Comparison of ENCODE assay signal across 8 cellular contexts in genomic region chr1:156081174-156082110, GRCh38. TPM values are rescaled to one million over a fixed set of nuclear protein-coding genes. Genes with fewer than 3 reads are reported as not detected.
DNase-seq lines count a peak whose midpoint lies in the region; ATAC-seq and TF ChIP-seq lines count a peak whose summit lies in the region.

No MANE protein-coding gene starts in this region.

- H3K27ac Mint-ChIP-seq in CD4-positive, CD25-positive, alpha-beta regulatory T cell, result no peak overlapping the region
- H3K27ac Mint-ChIP-seq in central memory CD8-positive, alpha-beta T cell (ENCODE audit: low read depth), result peak overlapping the region; percentile 52
- peak overlapping the region; percentile 98 for H3K27ac Mint-ChIP-seq in neural crest cell (ENCODE audit: unreplicated experiment)

- H3K9me3 ChIP-seq in CD4-positive, CD25-positive, alpha-beta regulatory T cell (ENCODE audit: control insufficient read depth in 2 of 2, low read length in 2 of 2), result no peaks in the 10 kb centered on the region
- no peaks in the 10 kb centered on the region for H3K9me3 ChIP-seq in MG63

- H3K36me3 ChIP-seq in CD4-positive, CD25-positive, alpha-beta regulatory T cell (ENCODE audit: control insufficient read depth, insufficient read depth, low read length), result no peaks in the 10 kb centered on the region
- H3K36me3 ChIP-seq in MG63, result peaks cover 4% of the 10 kb centered on the region; the same call in 1 of the 2 replicates

- no peak overlapping the region for H3K4me3 ChIP-seq in CD4-positive, CD25-positive, alpha-beta regulatory T cell (ENCODE audit: low read depth, low read length)
- H3K4me3 ChIP-seq in MG63, result peak overlapping the region; percentile 68

- H3K4me1 ChIP-seq in CD4-positive, CD25-positive, alpha-beta regulatory T cell (ENCODE audit: control insufficient read depth, insufficient read depth, low read length, poor library complexity, severe bottlenecking), result peaks cover 17% of the 10 kb centered on the region

- no peak for TF ChIP-seq CTCF in neural crest cell (conservative IDR thresholded peaks at IDR 0.05)

- peaks cover 16% of the 10 kb centered on the region for H3K27me3 ChIP-seq in CD4-positive, CD25-positive, alpha-beta regulatory T cell (ENCODE audit: control insufficient read depth, insufficient read depth, low read length)
- H3K27me3 ChIP-seq in MG63, result no peaks in the 10 kb centered on the region

- H3K4me3 Mint-ChIP-seq in CD4-positive, CD25-positive, alpha-beta regulatory T cell, result peak overlapping the region; percentile 58 to 88 (median 70)
- H3K4me3 Mint-ChIP-seq in central memory CD8-positive, alpha-beta T cell, result peak overlapping the region; percentile 82
- H3K4me3 Mint-ChIP-seq in neural crest cell, result peak overlapping the region; percentile 100

- H3K4me1 Mint-ChIP-seq in CD4-positive, CD25-positive, alpha-beta regulatory T cell, result peaks cover 0 to 18% (median 1%) of the 10 kb centered on the region in 4 donors
- H3K4me1 Mint-ChIP-seq in central memory CD8-positive, alpha-beta T cell, result no peaks in the 10 kb centered on the region
- peaks cover 68% of the 10 kb centered on the region for H3K4me1 Mint-ChIP-seq in neural crest cell

- H3K27me3 Mint-ChIP-seq in CD4-positive, CD25-positive, alpha-beta regulatory T cell, result peaks cover 61% of the 10 kb centered on the region
- peaks cover 43% of the 10 kb centered on the region for H3K27me3 Mint-ChIP-seq in central memory CD8-positive, alpha-beta T cell
- no peaks in the 10 kb centered on the region for H3K27me3 Mint-ChIP-seq in neural crest cell (ENCODE audit: low read depth)

- no peak for ATAC-seq in CD4-positive, CD25-positive, alpha-beta regulatory T cell (ENCODE audit: low read depth in 2 of 2)
- ATAC-seq in central memory CD8-positive, alpha-beta T cell (replicated peaks; ENCODE audit: extremely low read depth, poor library complexity, severe bottlenecking), result no peak
- no peak for ATAC-seq in GM21786 (IDR thresholded peaks at IDR 0.05; ENCODE audit: unreplicated experiment)

- no peak overlapping the region for H3K27ac ChIP-seq in CD4-positive, CD25-positive, alpha-beta regulatory T cell (ENCODE audit: insufficient read depth, low read length, poor library complexity, severe bottlenecking)

- peaks cover 0 to 2% (median 0%) of the 10 kb centered on the region in 7 donors for H3K9me3 Mint-ChIP-seq in CD4-positive, CD25-positive, alpha-beta regulatory T cell
- H3K9me3 Mint-ChIP-seq in central memory CD8-positive, alpha-beta T cell, result no peaks in the 10 kb centered on the region
- no peaks in the 10 kb centered on the region for H3K9me3 Mint-ChIP-seq in neural crest cell

- no peak for DNase-seq in CD4-positive, CD25-positive, alpha-beta regulatory T cell
- DNase-seq in MG63 (no peak), neural crest cell (ENCODE audit: low read depth, low spot score) (no peak), hypothalamus (lab: John Stamatoyannopoulos, UW) (no peak), SK-N-DZ (ENCODE audit: low spot score) (no peak), AML-193 (lab: John Stamatoyannopoulos, UW) (no peak)
- no peak for DNase-seq in central memory CD8-positive, alpha-beta T cell (ENCODE audit: low spot score in 2 of 2)

- no peaks in the 10 kb centered on the region for H3K36me3 Mint-ChIP-seq in CD4-positive, CD25-positive, alpha-beta regulatory T cell
- peaks cover under 1% of the 10 kb centered on the region for H3K36me3 Mint-ChIP-seq in central memory CD8-positive, alpha-beta T cell (ENCODE audit: insufficient read depth)
- H3K36me3 Mint-ChIP-seq in neural crest cell (ENCODE audit: low read depth), result peaks cover 20% of the 10 kb centered on the region

RNA-seq across cellular contexts. Expression of gene MEX3A, which starts 0.8 kb away (rescaled TPM):
- not detected for total RNA-seq in CD4-positive, CD25-positive, alpha-beta regulatory T cell
- polyA plus RNA-seq in CD4-positive, CD25-positive, alpha-beta regulatory T cell, result not detected
- 2.3 and 2.7 TPM in 2 replicates for total RNA-seq in MG63 (2014; rRNA removed; shearing (Covaris generic); ENCODE audit: low replicate concordance)
- 114 and 120 TPM in 2 replicates for total RNA-seq in neural crest cell
- 52.8 and 57.8 TPM in 2 replicates for polyA plus RNA-seq in SK-N-DZ (2014; cell fraction: cytosol; rRNA removed)
- polyA plus RNA-seq in SK-N-DZ (2014; cell fraction: nucleus; rRNA removed), result 24.5 and 43.5 TPM in 2 replicates

RNA-seq across cellular contexts. Expression of gene RAB25, which starts 20.5 kb away (rescaled TPM):
- total RNA-seq in CD4-positive, CD25-positive, alpha-beta regulatory T cell, result 1.5 TPM
- polyA plus RNA-seq in CD4-positive, CD25-positive, alpha-beta regulatory T cell, result 1 to 10 TPM in 2 of 4 donors, under 1 TPM in 2; 0.83 to 1.7 (median 0.93) TPM
- not detected in 2 replicates for total RNA-seq in MG63 (2014; rRNA removed; shearing (Covaris generic); ENCODE audit: low replicate concordance)
- total RNA-seq in neural crest cell, result not detected in 2 replicates
- 0.30 and 0.85 TPM in 2 replicates for polyA plus RNA-seq in SK-N-DZ (2014; cell fraction: cytosol; rRNA removed)
- not detected in 2 replicates for polyA plus RNA-seq in SK-N-DZ (2014; cell fraction: nucleus; rRNA removed)

RNA-seq across cellular contexts. Expression of gene LAMTOR2, which starts 26.9 kb away (rescaled TPM):
- 20.2 TPM for total RNA-seq in CD4-positive, CD25-positive, alpha-beta regulatory T cell
- 100 to 1,000 TPM; 107 to 162 (median 130) TPM for polyA plus RNA-seq in CD4-positive, CD25-positive, alpha-beta regulatory T cell
- 5.8 and 16.9 TPM in 2 replicates for total RNA-seq in MG63 (2014; rRNA removed; shearing (Covaris generic); ENCODE audit: low replicate concordance)
- total RNA-seq in neural crest cell, result 49.4 and 55.6 TPM in 2 replicates
- 43.7 and 52.4 TPM in 2 replicates for polyA plus RNA-seq in SK-N-DZ (2014; cell fraction: cytosol; rRNA removed)
- polyA plus RNA-seq in SK-N-DZ (2014; cell fraction: nucleus; rRNA removed), result 21.0 and 33.7 TPM in 2 replicates

RNA-seq across cellular contexts. Expression of gene UBQLN4, which starts 27.8 kb away (rescaled TPM):
- total RNA-seq in CD4-positive, CD25-positive, alpha-beta regulatory T cell, result 19.1 TPM
- 1 to 10 TPM; 4.4 to 7.1 (median 5.5) TPM for polyA plus RNA-seq in CD4-positive, CD25-positive, alpha-beta regulatory T cell
- total RNA-seq in MG63 (2014; rRNA removed; shearing (Covaris generic); ENCODE audit: low replicate concordance), result 29.3 and 40.3 TPM in 2 replicates
- 70.4 and 78.0 TPM in 2 replicates for total RNA-seq in neural crest cell
- 49.8 and 51.3 TPM in 2 replicates for polyA plus RNA-seq in SK-N-DZ (2014; cell fraction: cytosol; rRNA removed)
- polyA plus RNA-seq in SK-N-DZ (2014; cell fraction: nucleus; rRNA removed), result 78.6 and 82.4 TPM in 2 replicates

RNA-seq across cellular contexts. Expression of gene LMNA, which starts 33.1 kb away (rescaled TPM):
- total RNA-seq in CD4-positive, CD25-positive, alpha-beta regulatory T cell, result 1,807 TPM
- 100 to 1,000 TPM in 1 of 4 donors, 10 to 100 TPM in 3; 54.1 to 113 (median 83.1) TPM for polyA plus RNA-seq in CD4-positive, CD25-positive, alpha-beta regulatory T cell
- total RNA-seq in MG63 (2014; rRNA removed; shearing (Covaris generic); ENCODE audit: low replicate concordance), result 1,337 and 1,568 TPM in 2 replicates
- 51.0 and 51.7 TPM in 2 replicates for total RNA-seq in neural crest cell
- 18.7 and 26.6 TPM in 2 replicates for polyA plus RNA-seq in SK-N-DZ (2014; cell fraction: cytosol; rRNA removed)
- polyA plus RNA-seq in SK-N-DZ (2014; cell fraction: nucleus; rRNA removed), result 41.9 and 45.0 TPM in 2 replicates

Comparison
In these comparisons a context has a peak if more than half of its experiments do, and no peak if none do; other contexts are left out.
1. H3K27ac Mint-ChIP-seq: peak in central memory CD8-positive, alpha-beta T cell (single experiment) and neural crest cell (single experiment); none in CD4-positive, CD25-positive, alpha-beta regulatory T cell (0 of 3).
2. RNA of gene MEX3A, which starts 0.8 kb away (total RNA-seq): 114 to 120 TPM in neural crest cell; 2.3 to 2.7 TPM in MG63 and not detected in CD4-positive, CD25-positive, alpha-beta regulatory T cell (single experiment); every median in the first group is over 10 times any median in the second.
3. Peak in every context shown above with its lines, with median percentiles within 50 percentile points of each other: H3K4me3 Mint-ChIP-seq.